In the genomic region with DNA sequence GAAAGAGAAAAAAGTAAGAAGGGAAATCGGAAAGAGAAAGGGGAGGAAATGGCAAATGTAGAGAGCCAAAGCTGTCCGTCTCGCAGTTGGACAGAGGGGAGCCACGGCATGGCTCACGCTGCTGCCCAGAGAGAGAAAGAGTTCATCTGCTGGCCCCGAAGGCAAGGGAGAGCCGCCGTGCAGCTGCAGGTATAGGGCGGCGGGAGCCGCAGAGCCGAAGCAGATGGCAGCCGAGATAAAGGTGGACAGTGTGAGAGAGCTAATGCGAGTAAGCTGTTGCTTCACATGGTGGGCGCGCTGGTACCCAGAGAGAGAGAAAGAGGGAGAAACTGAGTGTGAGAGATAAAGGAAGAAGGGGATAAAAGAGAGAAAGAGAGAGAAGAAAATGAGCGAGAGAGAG, we compare ENCODE assay signal across 21 cellular contexts.
"Had no signal": no experiment of that assay in that cellular context is flagged by ENCODE, and none has a peak within 500 bp of the region (broad histone marks: within the 10 kb centered on the region; RNA-seq: fewer than 3 reads in every experiment).

No MANE protein-coding gene starts in this region.

- FAIRE-seq: islet of Langerhans, TTC549 had no signal

- H3K9me3 ChIP-seq: prostate gland, suprapubic skin had no signal

- H3K27me3 ChIP-seq: cardiac muscle cell had no signal

- ATAC-seq: activated T-helper 17 cell treated with anti-CD3 and anti-CD28 coated beads, Interleukin-2, amount 50 U/mL, for 72 hours; left colon; right cardiac atrium; stimulated activated naive CD8-positive, alpha-beta T cell treated with anti-CD3 and anti-CD28 coated beads, Interleukin-15, amount 100 ng/mL, for 72 hours had no signal

- H3K36me3 ChIP-seq: cardiac muscle cell, prostate gland, suprapubic skin had no signal

- H3K4me1 ChIP-seq: prostate gland, suprapubic skin had no signal

- H3K4me3 ChIP-seq: cardiac muscle cell, prostate gland, suprapubic skin had no signal

- H3K27ac ChIP-seq: cardiac muscle cell, prostate gland, suprapubic skin had no signal

- DNase-seq: activated CD4-positive, alpha-beta memory T cell treated with anti-CD3 and anti-CD28 coated beads, Interleukin-2, amount 10 ng/mL, durations not matched to agents 7 days and 5 days; activated CD4-positive, alpha-beta T cell treated with anti-CD3 and anti-CD28 coated beads for 48 hours; activated CD4-positive, CD25-positive, alpha-beta regulatory T cell; activated naive CD4-positive, alpha-beta T cell; activated naive CD8-positive, alpha-beta T cell treated with anti-CD3 and anti-CD28 coated beads for 36 hours; activated T-cell treated with anti-CD3 and anti-CD28 coated beads, Interleukin-2, amount 50 U/mL, for 1 hour; amniotic stem cell; dermis blood vessel endothelial cell; effector memory CD4-positive, alpha-beta T cell; left colon; nephron progenitor cell; occipital lobe; stimulated activated CD4-positive, alpha-beta T cell treated with anti-CD3 and anti-CD28 coated beads, Interleukin-2, amount 100 ng/mL, for 48 hours; stimulated activated naive CD8-positive, alpha-beta T cell treated with anti-CD3 and anti-CD28 coated beads, Interleukin-15, amount 100 ng/mL, for 72 hours had no signal
